Comparison of ENCODE assay signal across 24 cellular contexts in the genomic region with DNA sequence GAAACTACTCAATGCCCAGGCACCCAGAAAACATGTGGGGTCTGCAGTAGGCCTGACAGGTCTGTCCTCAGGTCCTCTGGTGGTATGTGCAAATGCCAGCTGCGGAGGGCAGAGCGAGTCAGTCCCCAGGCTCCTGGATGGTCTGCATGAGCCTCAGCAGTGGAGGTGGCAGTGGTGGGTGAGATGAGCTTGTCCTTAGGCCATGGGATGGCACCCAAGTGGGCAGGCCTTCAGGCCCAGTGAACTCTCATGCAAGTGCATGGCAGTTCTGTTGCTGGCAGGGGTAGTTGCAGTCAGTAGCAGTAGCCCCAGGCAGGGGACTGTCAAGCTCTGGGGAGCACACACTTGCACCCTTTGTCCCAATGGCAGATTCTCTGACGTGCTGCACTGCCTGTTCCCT.
DNase-seq lines count a peak whose midpoint lies in the region; ATAC-seq, FAIRE-seq and TF ChIP-seq lines count a peak whose summit lies in the region.
"Had no signal": no experiment of that assay in that cellular context is flagged by ENCODE, and none has a peak within 500 bp of the region (broad histone marks: within the 10 kb centered on the region; RNA-seq: fewer than 3 reads in every experiment).

No MANE protein-coding gene starts in this region.

- H3K9me3 Mint-ChIP-seq in stimulated activated effector memory CD8-positive, alpha-beta T cell treated with anti-CD3 and anti-CD28 coated beads, Interleukin-12 subunit alpha, Interleukin-12 subunit beta, amount 100 ng/mL, for 72 hours: peaks cover 7% of the 10 kb centered on the region
- H3K9me3 Mint-ChIP-seq in CD8-positive, alpha-beta memory T cell: peaks cover 7 to 17% (median 12%) of the 10 kb centered on the region in 5 donors

- H3K27me3 ChIP-seq in bronchial epithelial cell (ENCODE audit: control insufficient read depth, insufficient read depth, low read length): no peaks in the 10 kb centered on the region
- H3K27me3 ChIP-seq in ascending aorta: no peaks in the 10 kb centered on the region
- no peaks in the 10 kb centered on the region for H3K27me3 ChIP-seq in CD8-positive, alpha-beta memory T cell (ENCODE audit: insufficient read depth, low read length, poor library complexity, severe bottlenecking)
- H3K27me3 ChIP-seq: BE2C; BLaER1 treated with 17β-estradiol and CSF1 and Interleukin-3, amounts not matched to agents 10 nM and 100 nM had no signal

- H3K9me3 ChIP-seq in ascending aorta: no peaks in the 10 kb centered on the region
- H3K9me3 ChIP-seq in CD8-positive, alpha-beta memory T cell (ENCODE audit: low read length): no peaks in the 10 kb centered on the region
- H3K9me3 ChIP-seq: A549, BE2C had no signal

- no peak overlapping the region for H3K4me3 Mint-ChIP-seq in stimulated activated effector memory CD8-positive, alpha-beta T cell treated with anti-CD3 and anti-CD28 coated beads, Interleukin-12 subunit alpha, Interleukin-12 subunit beta, amount 100 ng/mL, for 72 hours
- no peak overlapping the region for H3K4me3 Mint-ChIP-seq in CD8-positive, alpha-beta memory T cell
- H3K4me3 Mint-ChIP-seq: CD14-positive monocyte; CD4-positive, alpha-beta T cell; H9 had no signal

- H3K27ac Mint-ChIP-seq in stimulated activated effector memory CD8-positive, alpha-beta T cell treated with anti-CD3 and anti-CD28 coated beads, Interleukin-12 subunit alpha, Interleukin-12 subunit beta, amount 100 ng/mL, for 72 hours: no peak overlapping the region
- no peak overlapping the region for H3K27ac Mint-ChIP-seq in CD8-positive, alpha-beta memory T cell
- H3K27ac Mint-ChIP-seq: CD14-positive monocyte; CD4-positive, alpha-beta T cell; H9 had no signal

- intact Hi-C loops in ascending aorta (cut with DNase I): no loop called here

- DNase-seq in bronchial epithelial cell (ENCODE audit: low read depth) (no peak), ascending aorta (ENCODE audit: low spot score in 2 of 2) (no peak)
- DNase-seq in stimulated activated effector memory CD8-positive, alpha-beta T cell treated with anti-CD3 and anti-CD28 coated beads, Interleukin-12 subunit alpha, Interleukin-12 subunit beta, amount 100 ng/mL, for 72 hours (ENCODE audit: low spot score in 2 of 2): no peak
- DNase-seq in CD8-positive, alpha-beta memory T cell: no peak
- DNase-seq: ACHN; AML-193; BE2C; Calu3; CD4-positive, alpha-beta T cell; COR-L47; DMS53; DMS79 treated with DMSO at 0.1 percent for 48 hours; GM23248; H9 had no signal

- no peaks in the 10 kb centered on the region for H3K36me3 Mint-ChIP-seq in stimulated activated effector memory CD8-positive, alpha-beta T cell treated with anti-CD3 and anti-CD28 coated beads, Interleukin-12 subunit alpha, Interleukin-12 subunit beta, amount 100 ng/mL, for 72 hours
- no peaks in the 10 kb centered on the region for H3K36me3 Mint-ChIP-seq in CD8-positive, alpha-beta memory T cell
- H3K36me3 Mint-ChIP-seq: CD14-positive monocyte had no signal

- CTCF ChIA-PET in CD8-positive, alpha-beta memory T cell (lab: Charles Lee): no interaction called here

- POLR2A ChIA-PET in CD8-positive, alpha-beta memory T cell (lab: Charles Lee): no interaction called here

- H3K27ac ChIP-seq in ascending aorta: no peak overlapping the region
- H3K27ac ChIP-seq in CD8-positive, alpha-beta memory T cell (ENCODE audit: low read depth, low read length): no peak overlapping the region
- H3K27ac ChIP-seq: 22Rv1; A549; BLaER1 treated with 17β-estradiol and CSF1 and Interleukin-3, amounts not matched to agents 10 nM and 100 nM; GM23248 had no signal

- no peaks in the 10 kb centered on the region for H3K27me3 Mint-ChIP-seq in CD8-positive, alpha-beta memory T cell
- H3K27me3 Mint-ChIP-seq: CD4-positive, alpha-beta T cell had no signal

- H3K36me3 ChIP-seq in bronchial epithelial cell (ENCODE audit: control insufficient read depth, insufficient read depth, low read length) (no peaks in the 10 kb centered on the region), ascending aorta (no peaks in the 10 kb centered on the region)
- no peaks in the 10 kb centered on the region for H3K36me3 ChIP-seq in CD8-positive, alpha-beta memory T cell (ENCODE audit: insufficient read depth, low read length)
- H3K36me3 ChIP-seq: BE2C; BLaER1 treated with 17β-estradiol and CSF1 and Interleukin-3, amounts not matched to agents 10 nM and 100 nM had no signal

- no peaks in the 10 kb centered on the region for H3K4me1 ChIP-seq in ascending aorta
- no peaks in the 10 kb centered on the region for H3K4me1 ChIP-seq in CD8-positive, alpha-beta memory T cell (ENCODE audit: insufficient read depth, low read length)
- H3K4me1 ChIP-seq: A549; BE2C; BLaER1 treated with 17β-estradiol and CSF1 and Interleukin-3, amounts not matched to agents 10 nM and 100 nM had no signal

- TF ChIP-seq CTCF in bronchial epithelial cell (IDR thresholded peaks at IDR 0.05; ENCODE audit: insufficient read depth, low read length, severe bottlenecking) (no peak), ascending aorta (IDR thresholded peaks at IDR 0.05) (no peak)

- ATAC-seq in esophagus mucosa (peak; percentile 23), GM18867 (IDR thresholded peaks at IDR 0.05; ENCODE audit: unreplicated experiment) (no peak)
- ATAC-seq in stimulated activated effector memory CD8-positive, alpha-beta T cell treated with anti-CD3 and anti-CD28 coated beads, Interleukin-12 subunit alpha, Interleukin-12 subunit beta, amount 100 ng/mL, for 72 hours: peak; percentile 11
- ATAC-seq: A549, HCT116 had no signal

- H3K4me3 ChIP-seq in bronchial epithelial cell (ENCODE audit: low read depth, low read length): no peak overlapping the region
- no peak overlapping the region for H3K4me3 ChIP-seq in ascending aorta
- H3K4me3 ChIP-seq in CD8-positive, alpha-beta memory T cell (ENCODE audit: low read length): no peak overlapping the region
- H3K4me3 ChIP-seq: A549; BLaER1 treated with 17β-estradiol and CSF1 and Interleukin-3, amounts not matched to agents 10 nM and 100 nM; GM23248 had no signal

- peak; percentile 7 for FAIRE-seq in bronchial epithelial cell (lab: Jason Lieb, UNC)
- FAIRE-seq: A549, G401.6, GM12892, GM19239 had no signal

- H3K4me1 Mint-ChIP-seq in stimulated activated effector memory CD8-positive, alpha-beta T cell treated with anti-CD3 and anti-CD28 coated beads, Interleukin-12 subunit alpha, Interleukin-12 subunit beta, amount 100 ng/mL, for 72 hours: no peaks in the 10 kb centered on the region
- H3K4me1 Mint-ChIP-seq in CD8-positive, alpha-beta memory T cell: no peaks in the 10 kb centered on the region
- H3K4me1 Mint-ChIP-seq: CD14-positive monocyte, H9 had no signal
